Comparison of ENCODE assay signal across 19 cellular contexts in genomic region chr13:33825083-33825482, GRCh38. TPM values are rescaled to one million over a fixed set of nuclear protein-coding genes. Genes with fewer than 3 reads are reported as not detected.
DNase-seq lines count a peak whose midpoint lies in the region; ATAC-seq, FAIRE-seq and TF ChIP-seq lines count a peak whose summit lies in the region.
"Had no signal": no experiment of that assay in that cellular context is flagged by ENCODE, and none has a peak within 500 bp of the region (broad histone marks: within the 10 kb centered on the region; RNA-seq: fewer than 3 reads in every experiment).

No MANE protein-coding gene starts in this region.

- H3K9ac ChIP-seq in Karpas-422 (ENCODE audit: low read length) (peak overlapping the region; percentile 71; the same call in 1 of the 2 replicates), keratinocyte (ENCODE audit: control insufficient read depth, extremely low read depth, insufficient read depth, low read length) (no peak overlapping the region)
- H3K9ac ChIP-seq: BLaER1 had no signal

- H3K27ac ChIP-seq in Karpas-422 (ENCODE audit: low read length) (peak overlapping the region; percentile 96), keratinocyte (ENCODE audit: control insufficient read depth, insufficient read depth, low read length) (no peak overlapping the region)
- H3K27ac ChIP-seq: BLaER1, C4-2B had no signal

- H3K4me2 ChIP-seq in Karpas-422 (ENCODE audit: low read depth, low read length, poor library complexity, severe bottlenecking) (peak overlapping the region; percentile 89), keratinocyte (ENCODE audit: control insufficient read depth, extremely low read depth, insufficient read depth, low read depth, low read length) (no peak overlapping the region)
- H3K4me2 ChIP-seq: BLaER1, GM23338 had no signal

- H2AFZ ChIP-seq in Karpas-422 (ENCODE audit: low read length), result no peak overlapping the region
- H2AFZ ChIP-seq in keratinocyte (ENCODE audit: control insufficient read depth, low read length), result no peak overlapping the region
- H2AFZ ChIP-seq: GM23338 had no signal

- no peaks in the 10 kb centered on the region for H3K9me1 ChIP-seq in keratinocyte (ENCODE audit: control insufficient read depth, extremely low read depth, insufficient read depth, low read length)

- TF ChIP-seq CTCF in D721Med (IDR thresholded peaks at IDR 0.05; ENCODE audit: insufficient read depth, missing control alignments), result no peak
- no peak for TF ChIP-seq CTCF in keratinocyte (optimal IDR thresholded peaks at IDR 0.05 in 1 of 3, IDR thresholded peaks at IDR 0.05 in 1 of 3, conservative IDR thresholded peaks at IDR 0.05 in 1 of 3; ENCODE audit: extremely low read depth in 1 of 3, insufficient read depth in 2 of 3, low read length in 3 of 3)

- H3K36me3 ChIP-seq in Karpas-422 (ENCODE audit: insufficient read depth, low read length) (peaks cover 96% of the 10 kb centered on the region), keratinocyte (ENCODE audit: control insufficient read depth in 2 of 2, extremely low read depth in 1 of 2, insufficient read depth in 2 of 2, low read length in 2 of 2) (peaks cover 4 to 31% of the 10 kb centered on the region in 2 experiments)

- ATAC-seq in HG02798 (IDR thresholded peaks at IDR 0.05; ENCODE audit: poor library complexity, unreplicated experiment), result no peak
- ATAC-seq: CD8-positive, alpha-beta T cell; GM23338 had no signal

- dilution Hi-C loops in keratinocyte (cut with MboI; ENCODE audit: extremely low pct_ligation_motif_present, low sequenced_read_pairs), result no loop called here

- no peaks in the 10 kb centered on the region for H3K9me2 ChIP-seq in Karpas-422 (replicated peaks; ENCODE audit: insufficient read depth, low read length)

- H3K27me3 ChIP-seq in Karpas-422 (ENCODE audit: low read length), result no peaks in the 10 kb centered on the region
- H3K27me3 ChIP-seq in keratinocyte (ENCODE audit: control insufficient read depth, extremely low read depth, insufficient read depth, low read length), result no peaks in the 10 kb centered on the region
- H3K27me3 ChIP-seq: BLaER1 had no signal

- H3K4me1 ChIP-seq in Karpas-422 (ENCODE audit: low read length) (peaks cover 97% of the 10 kb centered on the region), keratinocyte (ENCODE audit: control insufficient read depth, extremely low read depth, insufficient read depth, low read length) (peaks cover 3% of the 10 kb centered on the region)
- H3K4me1 ChIP-seq: BLaER1, Caco-2 had no signal

- peak overlapping the region; percentile 77 for H3K4me3 ChIP-seq in Karpas-422 (ENCODE audit: low read length)
- no peak overlapping the region for H3K4me3 ChIP-seq in keratinocyte (ENCODE audit: control insufficient read depth in 2 of 3, extremely low read depth in 1 of 3, insufficient read depth in 2 of 3, low read depth in 1 of 3, low read length in 3 of 3)
- H3K4me3 ChIP-seq: BLaER1, GM23338, HAP-1 had no signal

- FAIRE-seq in D721Med (lab: Jason Lieb, UNC) (peak; percentile 29), keratinocyte (lab: Jason Lieb, UNC) (peak; percentile 17)
- FAIRE-seq: GM19239, H54 had no signal

- H3K79me2 ChIP-seq in Karpas-422 (ENCODE audit: low read length) (peaks cover 100% of the 10 kb centered on the region), keratinocyte (ENCODE audit: control insufficient read depth, insufficient read depth, low read length) (peaks cover 24% of the 10 kb centered on the region)

- DNase-seq in D721Med (ENCODE audit: insufficient read length, low spot score), result no peak
- DNase-seq in Karpas-422, result peak; percentile 45
- no peak for DNase-seq in keratinocyte (ENCODE audit: low read depth, low spot score)
- no peak for DNase-seq in GOT3 (lab: John Stamatoyannopoulos, UW)
- no peak for DNase-seq in GM19240 (ENCODE audit: insufficient read length, low spot score)
- DNase-seq: Caco-2; CD4-positive, CD25-positive, alpha-beta regulatory T cell; CD8-positive, alpha-beta T cell; DMS53; DMS79 treated with DMSO at 0.1 percent for 48 hours; GF-D8; HFFc6 had no signal

- H3K9me3 ChIP-seq in Karpas-422 (ENCODE audit: low read length) (no peaks in the 10 kb centered on the region), keratinocyte (ENCODE audit: control insufficient read depth, low read depth, low read length) (no peaks in the 10 kb centered on the region)
- H3K9me3 ChIP-seq: BLaER1, Caco-2, HAP-1 had no signal

- H4K20me1 ChIP-seq in Karpas-422 (ENCODE audit: insufficient read depth, low read depth, low read length) (peaks cover 11% of the 10 kb centered on the region), keratinocyte (ENCODE audit: control insufficient read depth, extremely low read depth, insufficient read depth, low read length) (no peaks in the 10 kb centered on the region)

RNA-seq across cellular contexts. Expression of gene RFC3, which starts 7.1 kb away (rescaled TPM):
- 144 and 321 TPM in 2 replicates for total RNA-seq in Karpas-422 (2014; rRNA removed; shearing (Covaris generic); ENCODE audit: low replicate concordance)
- polyA plus RNA-seq in keratinocyte, result 6.0 to 20.8 TPM (median 18.3 TPM) in 3 replicates
- 0.96 TPM for polyA plus RNA-seq in keratinocyte (2011; ENCODE audit: low read depth)
- 5.9 and 11.1 TPM in 2 replicates for polyA plus RNA-seq in keratinocyte (2011; cell fraction: cytosol; rRNA removed)
- polyA plus RNA-seq in keratinocyte (2011; cell fraction: nucleus; rRNA removed), result 8.8 and 12.0 TPM in 2 replicates
- polyA plus RNA-seq in keratinocyte (2012; ENCODE audit: low replicate concordance), result 2.5 and 12.3 TPM in 2 replicates
- 1.9 to 14.6 TPM (median 4.6 TPM) in 3 replicates for polyA minus RNA-seq in keratinocyte
- 16.3 TPM for polyA minus RNA-seq in keratinocyte (2011; cell fraction: cytosol; rRNA and poly(A)+ RNA removed)
- polyA minus RNA-seq in keratinocyte (2011; cell fraction: nucleus; rRNA and poly(A)+ RNA removed), result 7.8 and 12.9 TPM in 2 replicates
